Comparison of ENCODE assay signal across 2 cellular contexts in the genomic region with DNA sequence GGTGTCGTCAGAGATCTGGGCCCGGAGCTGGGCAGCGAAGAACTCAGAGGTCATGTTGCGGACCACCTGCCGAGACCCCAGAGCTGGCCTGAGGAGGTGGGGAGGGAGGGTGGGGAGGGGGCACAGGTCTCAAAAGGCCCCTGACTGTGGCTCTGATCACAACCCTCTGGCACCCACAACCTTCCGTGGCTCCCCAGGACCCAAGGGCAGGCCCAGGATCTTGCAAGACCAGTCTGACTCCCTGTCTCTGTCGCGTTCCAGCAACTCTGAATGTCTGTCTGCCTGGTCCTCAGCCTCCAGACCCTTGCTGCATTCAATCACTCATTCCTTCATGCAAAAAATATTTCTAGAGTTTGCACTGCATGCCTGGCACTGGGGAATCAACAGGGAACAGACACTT. TPM values are rescaled to one million over a fixed set of nuclear protein-coding genes. Genes with fewer than 3 reads are reported as not detected.
"Had no signal": no experiment of that assay in that cellular context is flagged by ENCODE, and none has a peak within 500 bp of the region (broad histone marks: within the 10 kb centered on the region; RNA-seq: fewer than 3 reads in every experiment).

No MANE protein-coding gene starts in this region.

RNA-seq across cellular contexts. Expression of a gene that starts 4.5 kb away (rescaled TPM):
- polyA plus RNA-seq: immature natural killer cell, keratinocyte had no signal
